Comparison of ENCODE assay signal across 8 cellular contexts in the genomic region with DNA sequence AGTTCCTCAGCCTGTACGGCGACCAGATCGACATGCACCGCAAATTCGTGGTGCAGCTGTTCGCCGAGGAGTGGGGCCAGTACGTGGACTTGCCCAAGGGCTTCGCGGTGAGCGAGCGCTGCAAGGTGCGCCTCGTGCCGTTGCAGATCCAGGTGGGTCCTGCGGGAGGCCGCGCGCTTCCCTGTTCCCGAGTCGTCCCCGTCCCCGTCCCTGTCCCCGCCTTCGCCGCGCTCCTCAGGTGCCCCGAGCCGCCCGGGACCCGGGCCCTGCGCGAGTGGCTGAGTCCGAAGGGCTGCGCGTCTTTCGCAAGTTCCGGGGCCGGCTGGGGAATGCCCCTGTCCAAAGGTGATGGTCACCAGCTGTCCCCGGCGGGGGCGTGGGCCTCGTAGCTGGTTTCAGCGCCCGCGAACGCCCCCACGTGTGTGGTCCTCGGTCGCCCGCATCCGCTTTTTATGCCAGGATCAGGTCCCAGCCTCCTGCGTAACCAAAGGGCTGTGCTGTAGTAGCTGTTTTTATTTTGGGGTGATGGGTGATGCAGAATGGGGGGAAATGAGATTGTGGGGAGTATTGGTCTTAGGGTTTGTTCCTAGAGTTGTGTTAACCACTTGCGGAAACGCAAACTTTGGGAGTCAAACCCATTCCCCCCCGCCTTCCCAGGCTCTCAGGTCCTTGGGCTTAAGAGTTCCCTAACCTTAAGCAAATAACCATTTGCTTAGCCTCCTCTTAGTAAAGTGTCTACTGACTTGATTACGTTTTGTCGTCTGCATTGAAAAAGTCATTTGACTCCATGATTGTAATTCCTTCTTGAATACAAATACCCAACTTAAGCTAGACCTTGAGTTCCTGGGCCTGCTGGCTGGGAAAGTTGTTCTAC. TPM values are rescaled to one million over a fixed set of nuclear protein-coding genes. Genes with fewer than 3 reads are reported as not detected.
A peak's percentile ranks its signal among the peaks of the same experiment; 100 is the strongest.
DNase-seq lines count a peak whose midpoint lies in the region; ATAC-seq and TF ChIP-seq lines count a peak whose summit lies in the region.

No MANE protein-coding gene starts in this region.

- no peak for TF ChIP-seq CTCF in activated CD8-positive, alpha-beta T cell treated with anti-CD3 and anti-CD28 coated beads for 36 hours (IDR thresholded peaks at IDR 0.05)

- WGBS in esophagus, 2 donors: 1% methylated on average over 58 of the region's 58 CpGs

- peak; percentile 51 for ATAC-seq in HG02870 (IDR thresholded peaks at IDR 0.05; ENCODE audit: unreplicated experiment)
- ATAC-seq in activated CD8-positive, alpha-beta T cell treated with anti-CD3 and anti-CD28 coated beads for 36 hours: peak; percentile 7
- peak; percentile 56 for ATAC-seq in stimulated activated memory B cell treated with anti-CD40 and anti-IgM and Interleukin-4, amounts not matched to agents 10 μg/mL and 1 μg/mL and 100 μg/mL, for 72 hours

- H3K4me3 Mint-ChIP-seq in activated CD8-positive, alpha-beta T cell treated with anti-CD3 and anti-CD28 coated beads for 36 hours: peak overlapping the region; percentile 78
- H3K4me3 Mint-ChIP-seq in stimulated activated memory B cell treated with anti-CD40 and anti-IgM and Interleukin-4, amounts not matched to agents 10 μg/mL and 1 μg/mL and 100 μg/mL, for 72 hours: peak overlapping the region; percentile 92

- peaks cover 34% of the 10 kb centered on the region for H3K4me1 Mint-ChIP-seq in activated CD8-positive, alpha-beta T cell treated with anti-CD3 and anti-CD28 coated beads for 36 hours (ENCODE audit: low read depth)
- H3K4me1 Mint-ChIP-seq in stimulated activated memory B cell treated with anti-CD40 and anti-IgM and Interleukin-4, amounts not matched to agents 10 μg/mL and 1 μg/mL and 100 μg/mL, for 72 hours: peaks cover 14% of the 10 kb centered on the region

- H3K4me3 ChIP-seq in esophagus (ENCODE audit: low read depth in 1 of 2, low read length in 2 of 2): peak overlapping the region; percentile 90 to 93
- peak overlapping the region; percentile 47 for H3K4me3 ChIP-seq in mucosa of stomach (ENCODE audit: low read length)

- H3K9me3 ChIP-seq in esophagus (ENCODE audit: control insufficient read depth in 2 of 2, insufficient read depth in 1 of 2, low read depth in 1 of 2, low read length in 1 of 2) (no peaks in the 10 kb centered on the region), mucosa of stomach (ENCODE audit: control insufficient read depth, low read length) (no peaks in the 10 kb centered on the region)

- peaks cover 6% of the 10 kb centered on the region for H3K27me3 Mint-ChIP-seq in activated CD8-positive, alpha-beta T cell treated with anti-CD3 and anti-CD28 coated beads for 36 hours
- no peaks in the 10 kb centered on the region for H3K27me3 Mint-ChIP-seq in stimulated activated memory B cell treated with anti-CD40 and anti-IgM and Interleukin-4, amounts not matched to agents 10 μg/mL and 1 μg/mL and 100 μg/mL, for 72 hours

- intact Hi-C loops in activated CD8-positive, alpha-beta T cell treated with anti-CD3 and anti-CD28 coated beads for 36 hours (cut with micrococcal nuclease): no loop called here

- H3K9ac ChIP-seq in mucosa of stomach (ENCODE audit: low read length): peak overlapping the region; percentile 67

- H3K9me3 Mint-ChIP-seq in activated CD8-positive, alpha-beta T cell treated with anti-CD3 and anti-CD28 coated beads for 36 hours: no peaks in the 10 kb centered on the region
- no peaks in the 10 kb centered on the region for H3K9me3 Mint-ChIP-seq in stimulated activated memory B cell treated with anti-CD40 and anti-IgM and Interleukin-4, amounts not matched to agents 10 μg/mL and 1 μg/mL and 100 μg/mL, for 72 hours

- H3K36me3 Mint-ChIP-seq in activated CD8-positive, alpha-beta T cell treated with anti-CD3 and anti-CD28 coated beads for 36 hours (ENCODE audit: low read depth): peaks cover 4% of the 10 kb centered on the region
- no peaks in the 10 kb centered on the region for H3K36me3 Mint-ChIP-seq in stimulated activated memory B cell treated with anti-CD40 and anti-IgM and Interleukin-4, amounts not matched to agents 10 μg/mL and 1 μg/mL and 100 μg/mL, for 72 hours

- H3K36me3 ChIP-seq in esophagus (ENCODE audit: control insufficient read depth in 2 of 2, insufficient read depth in 2 of 2, low read length in 1 of 2): no peaks in the 10 kb centered on the region
- no peaks in the 10 kb centered on the region for H3K36me3 ChIP-seq in mucosa of stomach (ENCODE audit: control insufficient read depth, insufficient read depth, low read length)

- CTCF ChIA-PET in activated CD8-positive, alpha-beta T cell treated with anti-CD3 and anti-CD28 coated beads for 36 hours (lab: Charles Lee): interaction anchor here (0.6 to 1.5 kb wide), 13 partner anchors 10 to 757 kb away, joined by 3 to 6 read pairs (median 3); no protein-coding TSS in a partner anchor

- POLR2A ChIA-PET in activated CD8-positive, alpha-beta T cell treated with anti-CD3 and anti-CD28 coated beads for 36 hours (lab: Charles Lee): interaction anchor here (0.6 to 1.2 kb wide), 6 partner anchors 10 to 1009 kb away, joined by 3 to 6 read pairs (median 4); no protein-coding TSS in a partner anchor

- peak; percentile 33 for DNase-seq in stimulated activated CD4-positive, alpha-beta T cell treated with anti-CD3 and anti-CD28 coated beads, Interleukin-12 subunit alpha, Interleukin-12 subunit beta, amount 100 ng/mL, for 4 hours
- DNase-seq in stimulated activated CD4-positive, alpha-beta T cell treated with anti-CD3 and anti-CD28 coated beads, Interleukin-4, amount 100 ng/mL, for 1 hour: no peak
- peak; percentile 9 for DNase-seq in NCI-H2196 treated with DMSO at 0.1 percent for 48 hours (lab: John Stamatoyannopoulos, UW; ENCODE audit: unreplicated experiment)
- peak; percentile 66 for DNase-seq in activated CD8-positive, alpha-beta T cell treated with anti-CD3 and anti-CD28 coated beads for 36 hours

- peak overlapping the region; percentile 60 for H3K27ac Mint-ChIP-seq in activated CD8-positive, alpha-beta T cell treated with anti-CD3 and anti-CD28 coated beads for 36 hours
- peak overlapping the region; percentile 81 for H3K27ac Mint-ChIP-seq in stimulated activated memory B cell treated with anti-CD40 and anti-IgM and Interleukin-4, amounts not matched to agents 10 μg/mL and 1 μg/mL and 100 μg/mL, for 72 hours

- peaks cover 0 to 2% of the 10 kb centered on the region in 2 donors for H3K4me1 ChIP-seq in esophagus (ENCODE audit: control insufficient read depth in 2 of 2, insufficient read depth in 2 of 2, low read length in 1 of 2)
- peaks cover 14% of the 10 kb centered on the region for H3K4me1 ChIP-seq in mucosa of stomach (ENCODE audit: control insufficient read depth, insufficient read depth, low read length)

- H3K27ac ChIP-seq in esophagus (ENCODE audit: low read depth in 2 of 2, low read length in 1 of 2): peak overlapping the region; percentile 84 to 92

- no peaks in the 10 kb centered on the region for H3K27me3 ChIP-seq in esophagus (ENCODE audit: control insufficient read depth in 1 of 2, insufficient read depth in 2 of 2, low read length in 2 of 2)
- peaks cover 5% of the 10 kb centered on the region for H3K27me3 ChIP-seq in mucosa of stomach (ENCODE audit: control insufficient read depth, insufficient read depth, low read length)

RNA-seq across cellular contexts. Expression of gene ISOC1, which starts 0.6 kb away (rescaled TPM):
- 10 to 100 TPM; 23.4 to 24.1 TPM for total RNA-seq in activated CD8-positive, alpha-beta T cell treated with anti-CD3 and anti-CD28 coated beads for 36 hours
- polyA plus RNA-seq in esophagus: 10 to 100 TPM; 15.4 to 22.7 TPM
